Comparison of ENCODE assay signal across 2 cellular contexts in genomic region chr5:72235725-72236124, GRCh38.
TF ChIP-seq lines count a peak whose summit lies in the region.

No MANE protein-coding gene starts in this region.

TF ChIP-seq in H1, 55 proteins besides CTCF, POLR2A, EP300 and RAD21:
- TF ChIP-seq RBBP5 (IDR thresholded peaks at IDR 0.05; ENCODE audit: borderline replicate concordance, low read depth, low read length) (no peak), NRF1 (IDR thresholded peaks at IDR 0.05; ENCODE audit: low read depth, low read length) (no peak), BRCA1 (IDR thresholded peaks at IDR 0.05; ENCODE audit: low read depth, low read length) (no peak), ASH2L (IDR thresholded peaks at IDR 0.05; ENCODE audit: low read length) (no peak), CHD7 (IDR thresholded peaks at IDR 0.05; ENCODE audit: insufficient replicate concordance, low read length) (no peak), RXRA (IDR thresholded peaks at IDR 0.05; ENCODE audit: insufficient read depth, low read depth, low read length) (no peak), CBX8 (IDR thresholded peaks at IDR 0.05; ENCODE audit: borderline replicate concordance, low read depth, low read length) (no peak), HDAC6 (IDR thresholded peaks at IDR 0.05; ENCODE audit: low read depth, low read length) (no peak), EGR1 (IDR thresholded peaks at IDR 0.05; ENCODE audit: borderline replicate concordance, low read depth, low read length) (no peak), NANOG (IDR thresholded peaks at IDR 0.05; ENCODE audit: insufficient read depth, low read depth, low read length, poor library complexity, severe bottlenecking) (no peak), SP4 (IDR thresholded peaks at IDR 0.05; ENCODE audit: low read length) (no peak), GABPA (IDR thresholded peaks at IDR 0.05; ENCODE audit: borderline replicate concordance, insufficient read depth, low read length) (no peak), KDM1A (IDR thresholded peaks at IDR 0.05; ENCODE audit: borderline replicate concordance, low read length) (no peak), CREB1 (IDR thresholded peaks at IDR 0.05) (no peak), KDM5A (IDR thresholded peaks at IDR 0.05; ENCODE audit: low read length) (no peak), BCL11A (IDR thresholded peaks at IDR 0.05; ENCODE audit: low read depth in 2 of 2, low read length in 2 of 2) (no peak), SP1 (IDR thresholded peaks at IDR 0.05; ENCODE audit: low read depth, low read length) (no peak), HDAC2 (IDR thresholded peaks at IDR 0.05; ENCODE audit: borderline replicate concordance in 1 of 2, low read depth in 2 of 2, low read length in 2 of 2) (no peak)

TF ChIP-seq in HEK293T, 16 proteins besides CTCF, POLR2A, EP300 and RAD21:
- TF ChIP-seq LEF1 (IDR thresholded peaks at IDR 0.05; ENCODE audit: borderline replicate concordance) (no peak), BHLHE40 (IDR thresholded peaks at IDR 0.05; ENCODE audit: borderline replicate concordance) (no peak), FOXK2 (IDR thresholded peaks at IDR 0.05) (no peak), TARDBP (IDR thresholded peaks at IDR 0.05) (no peak), PKNOX1 (IDR thresholded peaks at IDR 0.05) (no peak), CTBP1 (IDR thresholded peaks at IDR 0.05; ENCODE audit: borderline replicate concordance) (no peak), ELF4 (IDR thresholded peaks at IDR 0.05) (no peak)
